28 cellular contexts compared by ENCODE assay signal in genomic region chr11:134001596-134001995, GRCh38. TPM values are rescaled to one million over a fixed set of nuclear protein-coding genes. Genes with fewer than 3 reads are reported as not detected.
"Had no signal": no experiment of that assay in that cellular context is flagged by ENCODE, and none has a peak within 500 bp of the region (broad histone marks: within the 10 kb centered on the region; RNA-seq: fewer than 3 reads in every experiment).

No MANE protein-coding gene starts in this region.

- H3K36me3 ChIP-seq: colonic mucosa, esophagus squamous epithelium, gastrocnemius medialis, heart right ventricle, left lung, lower lobe of right lung had no signal

- H3K27me3 Mint-ChIP-seq: dendritic cell treated with granulocyte-macrophage colony-stimulating factor and Interleukin-4, amounts not matched to agents 40 ng/mL and 50 ng/mL, for 4 days had no signal

- H3K9me3 ChIP-seq: colonic mucosa, esophagus squamous epithelium, gastrocnemius medialis, heart right ventricle, left lung, lower lobe of right lung, mucosa of descending colon had no signal

- DNase-seq: colonic mucosa; cortex of kidney; effector CD8-positive, alpha-beta T cell; effector memory CD8-positive, alpha-beta T cell; endodermal cell; erythroblast; esophagus squamous epithelium; foreskin fibroblast; foreskin melanocyte; gastrocnemius medialis; glutamatergic neuron; head of caudate nucleus; heart right ventricle; hippocampal formation; left cardiac atrium; left lung; left ventricle myocardium superior; mesenchymal stem cell; mucosa of descending colon; naive B cell had no signal

- ATAC-seq: effector memory CD8-positive, alpha-beta T cell; esophagus mucosa; gastrocnemius medialis; heart right ventricle; left cardiac atrium; left lung; left ventricle myocardium superior; lower lobe of right lung; mucosa of descending colon had no signal

- H3K4me3 ChIP-seq: colonic mucosa, esophagus squamous epithelium, gastrocnemius medialis, heart right ventricle, left lung, lower lobe of right lung, mucosa of descending colon had no signal

- H3K4me1 Mint-ChIP-seq: endodermal cell, mesothelial cell of epicardium had no signal

- H3K27me3 ChIP-seq: colonic mucosa, esophagus squamous epithelium, gastrocnemius medialis, heart right ventricle, left lung had no signal

- H3K27ac Mint-ChIP-seq: dendritic cell treated with granulocyte-macrophage colony-stimulating factor and Interleukin-4, amounts not matched to agents 40 ng/mL and 50 ng/mL, for 4 days; effector memory CD8-positive, alpha-beta T cell; endodermal cell; mesothelial cell of epicardium; naive B cell had no signal

- H3K4me3 Mint-ChIP-seq: dendritic cell treated with granulocyte-macrophage colony-stimulating factor and Interleukin-4, amounts not matched to agents 40 ng/mL and 50 ng/mL, for 4 days; effector memory CD8-positive, alpha-beta T cell; endodermal cell; mesothelial cell of epicardium; naive B cell had no signal

- H3K36me3 Mint-ChIP-seq: mesothelial cell of epicardium, naive B cell had no signal

- H3K9me3 Mint-ChIP-seq: dendritic cell treated with granulocyte-macrophage colony-stimulating factor and Interleukin-4, amounts not matched to agents 40 ng/mL and 50 ng/mL, for 4 days; effector memory CD8-positive, alpha-beta T cell; mesothelial cell of epicardium had no signal

- H3K4me1 ChIP-seq: colonic mucosa, left lung, lower lobe of right lung had no signal

- H3K27ac ChIP-seq: colonic mucosa, epithelial cell of prostate, esophagus squamous epithelium, gastrocnemius medialis, heart right ventricle, left lung, lower lobe of right lung had no signal

RNA-seq across cellular contexts. Expression of gene IGSF9B, which starts 44.8 kb away (rescaled TPM):
- total RNA-seq: dermis microvascular lymphatic vessel endothelial cell, glomerular endothelial cell, lung microvascular endothelial cell had no signal
